20 cellular contexts compared by ENCODE assay signal in the genomic region with DNA sequence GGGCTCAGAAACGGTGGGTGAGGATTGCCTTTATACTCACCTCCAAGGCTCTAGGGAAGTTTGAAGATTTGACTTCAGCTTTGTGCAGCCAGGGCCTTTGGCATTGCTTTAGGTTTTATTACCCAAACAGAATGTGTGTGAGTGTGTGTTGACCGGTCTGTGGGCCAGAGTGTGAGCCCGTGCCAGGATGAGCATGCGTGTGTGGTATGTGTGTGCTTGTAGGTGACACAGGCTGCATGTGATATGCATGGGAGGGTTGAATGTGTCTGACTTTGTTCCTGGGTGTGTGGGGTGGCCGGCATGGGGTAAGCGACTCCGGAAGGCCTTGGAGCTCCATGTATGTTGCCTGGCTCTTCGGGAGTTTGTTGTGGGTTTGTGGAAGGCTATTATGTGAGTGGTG.
"Had no signal": no experiment of that assay in that cellular context is flagged by ENCODE, and none has a peak within 500 bp of the region (broad histone marks: within the 10 kb centered on the region; RNA-seq: fewer than 3 reads in every experiment).

No MANE protein-coding gene starts in this region.

- H3K9me3 ChIP-seq: right lobe of liver, thyroid gland had no signal

- H3K36me3 ChIP-seq: heart left ventricle, lower lobe of right lung, right lobe of liver, thyroid gland, WERI-Rb-1 had no signal

- H3K27me3 ChIP-seq: right lobe of liver, thyroid gland had no signal

- H3K4me1 ChIP-seq: right lobe of liver had no signal

- H3K27ac ChIP-seq: coronary artery, epithelial cell of prostate, heart left ventricle, lower lobe of right lung, right lobe of liver, skin epidermis, thyroid gland, WERI-Rb-1 had no signal

- FAIRE-seq: kidney, TTC549 had no signal

- DNase-seq: activated CD4-positive, alpha-beta T cell treated with anti-CD3 and anti-CD28 coated beads, Interleukin-2, amount 10 ng/mL, durations not matched to agents 7 days and 5 days; activated CD4-positive, CD25-positive, alpha-beta regulatory T cell treated with anti-CD3 and anti-CD28 coated beads, Interleukin-2, amount 50 U/mL, for 72 hours; activated effector memory CD4-positive, alpha-beta T cell treated with anti-CD3 and anti-CD28 coated beads, Interleukin-2, amount 50 U/mL, for 16 hours; activated naive CD4-positive, alpha-beta T cell treated with anti-CD3 and anti-CD28 coated beads, Interleukin-2, amount 10 ng/mL, durations not matched to agents 7 days and 5 days; amygdala; cerebellar nuclear complex; kidney; lower lobe of right lung; natural killer cell; stimulated activated CD4-positive, alpha-beta T cell treated with anti-CD3 and anti-CD28 coated beads, Interleukin-1b, Interleukin-23, amount 100 ng/mL, for 48 hours; substantia nigra; T-helper 1 cell; thyroid gland; WERI-Rb-1 had no signal

- H3K4me3 ChIP-seq: coronary artery, heart left ventricle, lower lobe of right lung, right lobe of liver, skin epidermis, thyroid gland had no signal
